ENCODE assay signal across 10 cellular contexts in the genomic region with DNA sequence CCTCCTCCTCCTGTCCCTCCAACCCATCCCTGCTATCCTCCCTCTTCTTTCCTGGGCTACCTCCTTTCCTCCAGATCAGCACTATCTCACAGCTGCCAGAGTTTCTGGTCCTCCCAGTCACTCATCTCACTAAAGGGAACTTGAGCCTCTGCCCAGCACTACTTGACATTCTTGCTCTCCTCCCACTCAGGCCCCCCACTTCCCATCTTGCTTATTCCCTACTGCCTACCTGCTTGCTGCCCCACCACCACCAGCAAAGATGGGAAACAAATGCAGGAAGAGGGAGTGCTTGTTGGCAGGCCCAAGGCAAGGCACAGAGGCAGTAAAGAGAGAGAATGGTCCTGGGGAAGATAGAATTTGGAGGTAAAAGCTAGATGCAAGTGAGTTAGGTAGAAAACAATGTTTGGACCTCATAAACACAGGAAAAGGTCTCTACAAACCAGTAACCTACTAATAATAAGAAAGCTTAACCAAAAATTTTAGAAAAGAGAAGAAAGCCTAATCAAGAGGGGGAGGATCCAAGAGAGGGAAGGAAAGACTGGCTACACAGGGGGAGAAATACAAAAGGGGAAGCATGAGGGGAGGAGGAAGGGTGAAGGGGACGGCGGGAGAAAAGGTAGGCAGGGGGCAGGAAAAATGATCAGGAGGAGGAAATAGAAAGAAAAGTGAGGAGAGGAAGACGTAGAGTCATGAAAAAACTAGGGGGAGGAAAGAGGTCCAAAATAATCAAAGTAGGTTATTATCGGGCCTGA.
DNase-seq lines count a peak whose midpoint lies in the region; ATAC-seq, FAIRE-seq and TF ChIP-seq lines count a peak whose summit lies in the region.
"Had no signal": no experiment of that assay in that cellular context is flagged by ENCODE, and none has a peak within 500 bp of the region (broad histone marks: within the 10 kb centered on the region; RNA-seq: fewer than 3 reads in every experiment).

No MANE protein-coding gene starts in this region.

- peaks cover 62% of the 10 kb centered on the region for H3K79me2 ChIP-seq in mammary epithelial cell (ENCODE audit: insufficient read depth, low read length)

- no peak overlapping the region for H2AFZ ChIP-seq in mammary epithelial cell (ENCODE audit: low read depth, low read length)

- H3K9ac ChIP-seq in HUES64 (ENCODE audit: low read depth, low read length) = no peak overlapping the region
- H3K9ac ChIP-seq in mammary epithelial cell (ENCODE audit: insufficient read depth, low read length) = no peak overlapping the region

- CTCF ChIA-PET in mammary epithelial cell (lab: Charles Lee; ENCODE audit: low non-redundant PET) = no interaction called here

- no peaks in the 10 kb centered on the region for H4K20me1 ChIP-seq in mammary epithelial cell (ENCODE audit: insufficient read depth, low read length)

- H3K4me1 ChIP-seq in HUES64 (ENCODE audit: insufficient read depth, low read length) = peaks cover 65% of the 10 kb centered on the region
- H3K4me1 ChIP-seq in mammary epithelial cell (ENCODE audit: insufficient read depth, low read length) = peaks cover 39% of the 10 kb centered on the region
- H3K4me1 ChIP-seq in neutrophil (ENCODE audit: control insufficient read depth in 1 of 2, insufficient read depth in 1 of 2, low read depth in 1 of 2, low read length in 1 of 2) = peaks cover 75 to 83% of the 10 kb centered on the region in 2 experiments
- H3K4me1 ChIP-seq in pancreas = peaks cover 9 to 11% (median 10%) of the 10 kb centered on the region in 3 donors

- no TSS peak for BruUV-seq in mammary epithelial cell (replicated peaks; lab: Mats Ljungman, UMichigan)

- H3K27me3 ChIP-seq in HUES64 (ENCODE audit: insufficient read depth, low read length) = no peaks in the 10 kb centered on the region
- H3K27me3 ChIP-seq in mammary epithelial cell (ENCODE audit: insufficient read depth, low read length) = no peaks in the 10 kb centered on the region
- H3K27me3 ChIP-seq in neutrophil = no peaks in the 10 kb centered on the region
- no peaks in the 10 kb centered on the region for H3K27me3 ChIP-seq in pancreas

- H3K4me3 ChIP-seq in HUES64 (ENCODE audit: low read length) = peak overlapping the region; percentile 70
- H3K4me3 ChIP-seq in mammary epithelial cell (replicated peaks in 1 of 3; ENCODE audit: insufficient read depth in 1 of 3, low read depth in 2 of 3, low read length in 3 of 3) = peak overlapping the region in 1 of 3 experiments; percentile 21
- H3K4me3 ChIP-seq in neutrophil (ENCODE audit: low read depth in 1 of 2, low read length in 1 of 2) = peak overlapping the region; percentile 88 to 91
- no peak overlapping the region for H3K4me3 ChIP-seq in pancreas

- 53% methylated on average over 4 of the region's 4 CpGs for WGBS in HUES64
- 95% methylated on average over 3 of the region's 4 CpGs for WGBS in mammary epithelial cell (ENCODE audit: low coverage, missing lambda C conversion rate)
- 87 to 92% methylated on average over 4 of the region's 4 CpGs for WGBS in pancreas, 2 donors

- FAIRE-seq in pancreas (lab: Jason Lieb, UNC) = no peak
- FAIRE-seq: colon had no signal

- H3K27ac ChIP-seq in HUES64 (ENCODE audit: low read depth, low read length) (no peak overlapping the region), mammary epithelial cell (ENCODE audit: insufficient read depth, low read depth, low read length) (no peak overlapping the region), neutrophil (peak overlapping the region; percentile 95), pancreas (no peak overlapping the region)

- intact Hi-C loops in mammary epithelial cell (cut with micrococcal nuclease) = loop anchor here (2.0 to 5.0 kb wide), 2 partner anchors 63 to 218 kb away; no protein-coding TSS in a partner anchor
- intact Hi-C loops in pancreas (cut with DNase I) = no loop called here

- no peak for TF ChIP-seq CTCF in mammary epithelial cell (conservative IDR thresholded peaks at IDR 0.05 in 1 of 2, IDR thresholded peaks at IDR 0.05 in 1 of 2; ENCODE audit: extremely low read depth in 1 of 2, insufficient read depth in 1 of 2, low read depth in 1 of 2, low read length in 2 of 2)
- no peak for TF ChIP-seq CTCF in neutrophil (IDR thresholded peaks at IDR 0.05)
- no peak for TF ChIP-seq CTCF in pancreas (IDR thresholded peaks at IDR 0.05)

- peak overlapping the region; percentile 89 for H3K4me2 ChIP-seq in mammary epithelial cell (ENCODE audit: insufficient read depth, low read depth, low read length)

- in situ Hi-C loops in mammary epithelial cell (cut with MboI; ENCODE audit: low sequenced_read_pairs in 2 of 2) = no loop called here

- DNase-seq in EH (ENCODE audit: low read depth) (peak; percentile 12), mammary epithelial cell (no peak), pancreas (no peak), NCI-H1417 treated with DMSO at 0.1 percent for 48 hours (lab: John Stamatoyannopoulos, UW) (no peak), iPS-NIHi7 (ENCODE audit: extremely low spot score) (no peak)
- DNase-seq: activated CD4-positive, alpha-beta T cell treated with anti-CD3 and anti-CD28 coated beads for 1 hour; stimulated activated CD4-positive, alpha-beta T cell treated with anti-CD3 and anti-CD28 coated beads, Interleukin-4, amount 100 ng/mL, for 24 hours had no signal

- H3K36me3 ChIP-seq in HUES64 (ENCODE audit: insufficient read depth, low read length) = no peaks in the 10 kb centered on the region
- no peaks in the 10 kb centered on the region for H3K36me3 ChIP-seq in mammary epithelial cell (ENCODE audit: insufficient read depth, low read length)
- peaks cover 10% of the 10 kb centered on the region for H3K36me3 ChIP-seq in neutrophil
- no peaks in the 10 kb centered on the region for H3K36me3 ChIP-seq in pancreas

- dilution Hi-C loops in mammary epithelial cell (cut with HindIII; ENCODE audit: low sequenced_read_pairs) = no loop called here

- no peak for ATAC-seq in pancreas

- H3K9me3 ChIP-seq in HUES64 (ENCODE audit: insufficient read depth, low read depth, low read length) (no peaks in the 10 kb centered on the region), mammary epithelial cell (replicated peaks; ENCODE audit: insufficient read depth, low read length) (no peaks in the 10 kb centered on the region), neutrophil (no peaks in the 10 kb centered on the region), pancreas (no peaks in the 10 kb centered on the region)

Comparison
In these comparisons a context has a peak if more than half of its experiments do, and no peak if none do; other contexts are left out.
1. H3K4me3 ChIP-seq: peak in HUES64 (single experiment) and neutrophil (2 of 2); none in pancreas (0 of 4).